In the genomic region with DNA sequence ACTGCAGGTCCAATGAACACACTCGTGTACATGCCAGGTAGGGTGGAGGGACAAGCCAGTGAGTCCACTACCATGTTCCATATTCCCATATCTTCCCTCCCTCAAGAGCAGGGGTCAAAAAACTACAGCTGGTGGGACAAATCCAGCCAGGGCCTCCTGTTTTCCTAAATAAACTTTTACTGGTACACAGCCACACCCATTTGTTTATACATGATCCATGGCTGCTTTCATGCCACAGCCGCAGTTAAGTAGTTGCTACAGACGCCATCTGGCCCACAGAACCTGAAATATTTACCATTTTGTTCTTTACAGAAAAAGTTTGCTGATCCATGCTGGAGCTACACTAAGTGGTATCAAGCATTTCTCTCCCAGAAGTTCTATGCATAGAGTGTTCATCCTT, we compare ENCODE assay signal across 16 cellular contexts. TPM values are rescaled to one million over a fixed set of nuclear protein-coding genes. Genes with fewer than 3 reads are reported as not detected.
"Had no signal": no experiment of that assay in that cellular context is flagged by ENCODE, and none has a peak within 500 bp of the region (broad histone marks: within the 10 kb centered on the region; RNA-seq: fewer than 3 reads in every experiment).

No MANE protein-coding gene starts in this region.

- H3K9me3 Mint-ChIP-seq: activated CD4-positive, alpha-beta memory T cell treated with anti-CD3 and anti-CD28 coated beads, Interleukin-2, amount 10 ng/mL, durations not matched to agents 7 days and 5 days; activated naive CD8-positive, alpha-beta T cell treated with anti-CD3 and anti-CD28 coated beads for 36 hours; neural crest cell; stimulated activated effector memory CD8-positive, alpha-beta T cell treated with anti-CD3 and anti-CD28 coated beads, Interleukin-12 subunit alpha, Interleukin-12 subunit beta, amount 100 ng/mL, for 72 hours had no signal

- H3K9ac ChIP-seq: parathyroid adenoma had no signal

- H3K36me3 Mint-ChIP-seq: activated naive CD8-positive, alpha-beta T cell treated with anti-CD3 and anti-CD28 coated beads for 36 hours; stimulated activated effector memory CD8-positive, alpha-beta T cell treated with anti-CD3 and anti-CD28 coated beads, Interleukin-12 subunit alpha, Interleukin-12 subunit beta, amount 100 ng/mL, for 72 hours had no signal

- DNase-seq: activated CD4-positive, alpha-beta memory T cell treated with anti-CD3 and anti-CD28 coated beads, Interleukin-2, amount 10 ng/mL, durations not matched to agents 7 days and 5 days; activated CD4-positive, CD25-positive, alpha-beta regulatory T cell treated with anti-CD3 and anti-CD28 coated beads, Interleukin-2, amount 50 U/mL, for 72 hours; activated gamma-delta T cell; activated naive CD8-positive, alpha-beta T cell treated with anti-CD3 and anti-CD28 coated beads for 36 hours; activated T-cell treated with anti-CD3 and anti-CD28 coated beads, Interleukin-2, amount 50 U/mL, for 48 hours; effector CD4-positive, alpha-beta T cell; hypothalamus; kidney glomerular epithelial cell; substantia nigra had no signal

- H3K4me3 ChIP-seq: ascending aorta, lung, right atrium auricular region, smooth muscle cell had no signal

- H3K36me3 ChIP-seq: ascending aorta had no signal

- H3K27ac ChIP-seq: ascending aorta, parathyroid adenoma had no signal

- H3K4me1 ChIP-seq: ascending aorta, parathyroid adenoma had no signal

- H3K4me1 Mint-ChIP-seq: activated CD4-positive, alpha-beta memory T cell treated with anti-CD3 and anti-CD28 coated beads, Interleukin-2, amount 10 ng/mL, durations not matched to agents 7 days and 5 days; activated naive CD8-positive, alpha-beta T cell treated with anti-CD3 and anti-CD28 coated beads for 36 hours; stimulated activated effector memory CD8-positive, alpha-beta T cell treated with anti-CD3 and anti-CD28 coated beads, Interleukin-12 subunit alpha, Interleukin-12 subunit beta, amount 100 ng/mL, for 72 hours had no signal

- H3K27ac Mint-ChIP-seq: activated CD4-positive, alpha-beta memory T cell treated with anti-CD3 and anti-CD28 coated beads, Interleukin-2, amount 10 ng/mL, durations not matched to agents 7 days and 5 days; activated naive CD8-positive, alpha-beta T cell treated with anti-CD3 and anti-CD28 coated beads for 36 hours; stimulated activated effector memory CD8-positive, alpha-beta T cell treated with anti-CD3 and anti-CD28 coated beads, Interleukin-12 subunit alpha, Interleukin-12 subunit beta, amount 100 ng/mL, for 72 hours had no signal

- ATAC-seq: stimulated activated effector memory CD8-positive, alpha-beta T cell treated with anti-CD3 and anti-CD28 coated beads, Interleukin-12 subunit alpha, Interleukin-12 subunit beta, amount 100 ng/mL, for 72 hours had no signal

- H3K4me3 Mint-ChIP-seq: activated CD4-positive, alpha-beta memory T cell treated with anti-CD3 and anti-CD28 coated beads, Interleukin-2, amount 10 ng/mL, durations not matched to agents 7 days and 5 days; activated naive CD8-positive, alpha-beta T cell treated with anti-CD3 and anti-CD28 coated beads for 36 hours; neural crest cell; stimulated activated effector memory CD8-positive, alpha-beta T cell treated with anti-CD3 and anti-CD28 coated beads, Interleukin-12 subunit alpha, Interleukin-12 subunit beta, amount 100 ng/mL, for 72 hours had no signal

- H3K27me3 ChIP-seq: ascending aorta, right atrium auricular region had no signal

- H3K9me3 ChIP-seq: ascending aorta, right atrium auricular region had no signal

RNA-seq across cellular contexts. Expression of a gene that starts 42.4 kb away (rescaled TPM):
- total RNA-seq: activated CD4-positive, alpha-beta memory T cell treated with anti-CD3 and anti-CD28 coated beads, Interleukin-2, amount 10 ng/mL, durations not matched to agents 7 days and 5 days; activated naive CD8-positive, alpha-beta T cell treated with anti-CD3 and anti-CD28 coated beads for 36 hours; smooth muscle cell had no signal
